1 cellular context compared by ENCODE assay signal in genomic region chr10:28496481-28496961, GRCh38.
A peak's percentile ranks its signal among the peaks of the same experiment; 100 is the strongest.
TF ChIP-seq lines count a peak whose summit lies in the region.

No MANE protein-coding gene starts in this region.

TF ChIP-seq in K562, 482 proteins besides CTCF, POLR2A, EP300 and RAD21 (continued from another document and continues in another):
- TF ChIP-seq, protein P1, sequence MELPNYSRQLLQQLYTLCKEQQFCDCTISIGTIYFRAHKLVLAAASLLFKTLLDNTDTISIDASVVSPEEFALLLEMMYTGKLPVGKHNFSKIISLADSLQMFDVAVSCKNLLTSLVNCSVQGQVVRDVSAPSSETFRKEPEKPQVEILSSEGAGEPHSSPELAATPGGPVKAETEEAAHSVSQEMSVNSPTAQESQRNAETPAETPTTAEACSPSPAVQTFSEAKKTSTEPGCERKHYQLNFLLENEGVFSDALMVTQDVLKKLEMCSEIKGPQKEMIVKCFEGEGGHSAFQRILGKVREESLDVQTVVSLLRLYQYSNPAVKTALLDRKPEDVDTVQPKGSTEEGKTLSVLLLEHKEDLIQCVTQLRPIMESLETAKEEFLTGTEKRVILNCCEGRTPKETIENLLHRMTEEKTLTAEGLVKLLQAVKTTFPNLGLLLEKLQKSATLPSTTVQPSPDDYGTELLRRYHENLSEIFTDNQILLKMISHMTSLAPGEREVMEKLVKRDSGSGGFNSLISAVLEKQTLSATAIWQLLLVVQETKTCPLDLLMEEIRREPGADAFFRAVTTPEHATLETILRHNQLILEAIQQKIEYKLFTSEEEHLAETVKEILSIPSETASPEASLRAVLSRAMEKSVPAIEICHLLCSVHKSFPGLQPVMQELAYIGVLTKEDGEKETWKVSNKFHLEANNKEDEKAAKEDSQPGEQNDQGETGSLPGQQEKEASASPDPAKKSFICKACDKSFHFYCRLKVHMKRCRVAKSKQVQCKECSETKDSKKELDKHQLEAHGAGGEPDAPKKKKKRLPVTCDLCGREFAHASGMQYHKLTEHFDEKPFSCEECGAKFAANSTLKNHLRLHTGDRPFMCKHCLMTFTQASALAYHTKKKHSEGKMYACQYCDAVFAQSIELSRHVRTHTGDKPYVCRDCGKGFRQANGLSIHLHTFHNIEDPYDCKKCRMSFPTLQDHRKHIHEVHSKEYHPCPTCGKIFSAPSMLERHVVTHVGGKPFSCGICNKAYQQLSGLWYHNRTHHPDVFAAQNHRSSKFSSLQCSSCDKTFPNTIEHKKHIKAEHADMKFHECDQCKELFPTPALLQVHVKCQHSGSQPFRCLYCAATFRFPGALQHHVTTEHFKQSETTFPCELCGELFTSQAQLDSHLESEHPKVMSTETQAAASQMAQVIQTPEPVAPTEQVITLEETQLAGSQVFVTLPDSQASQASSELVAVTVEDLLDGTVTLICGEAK (IDR thresholded peaks at IDR 0.05), result no peak
- TF ChIP-seq, protein P1 (CRISPR knock-in tag; IDR thresholded peaks at IDR 0.05), result no peak
- TF ChIP-seq ARID1B (IDR thresholded peaks at IDR 0.05) (peak; percentile 65), ZEB2 (IDR thresholded peaks at IDR 0.05) (peak; percentile 76), STAG1 (CRISPR knock-in tag; IDR thresholded peaks at IDR 0.05; ENCODE audit: borderline replicate concordance) (no peak), PHF21A (IDR thresholded peaks at IDR 0.05; ENCODE audit: borderline replicate concordance, low read depth) (no peak), RBFOX2 (IDR thresholded peaks at IDR 0.05; ENCODE audit: low read depth, low read length) (no peak), RERE (CRISPR knock-in tag; IDR thresholded peaks at IDR 0.05; ENCODE audit: borderline replicate concordance) (no peak), MGA (IDR thresholded peaks at IDR 0.05) (no peak), SMAD1 (IDR thresholded peaks at IDR 0.05; ENCODE audit: low read depth, low read length, partially characterized antibody) (no peak), NFIX (CRISPR knock-in tag; IDR thresholded peaks at IDR 0.05; ENCODE audit: low read depth) (no peak), RBM17 (IDR thresholded peaks at IDR 0.05; ENCODE audit: borderline replicate concordance, low read depth, low read length) (no peak)
- TF ChIP-seq, protein P2, sequence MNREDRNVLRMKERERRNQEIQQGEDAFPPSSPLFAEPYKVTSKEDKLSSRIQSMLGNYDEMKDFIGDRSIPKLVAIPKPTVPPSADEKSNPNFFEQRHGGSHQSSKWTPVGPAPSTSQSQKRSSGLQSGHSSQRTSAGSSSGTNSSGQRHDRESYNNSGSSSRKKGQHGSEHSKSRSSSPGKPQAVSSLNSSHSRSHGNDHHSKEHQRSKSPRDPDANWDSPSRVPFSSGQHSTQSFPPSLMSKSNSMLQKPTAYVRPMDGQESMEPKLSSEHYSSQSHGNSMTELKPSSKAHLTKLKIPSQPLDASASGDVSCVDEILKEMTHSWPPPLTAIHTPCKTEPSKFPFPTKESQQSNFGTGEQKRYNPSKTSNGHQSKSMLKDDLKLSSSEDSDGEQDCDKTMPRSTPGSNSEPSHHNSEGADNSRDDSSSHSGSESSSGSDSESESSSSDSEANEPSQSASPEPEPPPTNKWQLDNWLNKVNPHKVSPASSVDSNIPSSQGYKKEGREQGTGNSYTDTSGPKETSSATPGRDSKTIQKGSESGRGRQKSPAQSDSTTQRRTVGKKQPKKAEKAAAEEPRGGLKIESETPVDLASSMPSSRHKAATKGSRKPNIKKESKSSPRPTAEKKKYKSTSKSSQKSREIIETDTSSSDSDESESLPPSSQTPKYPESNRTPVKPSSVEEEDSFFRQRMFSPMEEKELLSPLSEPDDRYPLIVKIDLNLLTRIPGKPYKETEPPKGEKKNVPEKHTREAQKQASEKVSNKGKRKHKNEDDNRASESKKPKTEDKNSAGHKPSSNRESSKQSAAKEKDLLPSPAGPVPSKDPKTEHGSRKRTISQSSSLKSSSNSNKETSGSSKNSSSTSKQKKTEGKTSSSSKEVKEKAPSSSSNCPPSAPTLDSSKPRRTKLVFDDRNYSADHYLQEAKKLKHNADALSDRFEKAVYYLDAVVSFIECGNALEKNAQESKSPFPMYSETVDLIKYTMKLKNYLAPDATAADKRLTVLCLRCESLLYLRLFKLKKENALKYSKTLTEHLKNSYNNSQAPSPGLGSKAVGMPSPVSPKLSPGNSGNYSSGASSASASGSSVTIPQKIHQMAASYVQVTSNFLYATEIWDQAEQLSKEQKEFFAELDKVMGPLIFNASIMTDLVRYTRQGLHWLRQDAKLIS (CRISPR knock-in tag; IDR thresholded peaks at IDR 0.05), result no peak
- TF ChIP-seq, protein P3, sequence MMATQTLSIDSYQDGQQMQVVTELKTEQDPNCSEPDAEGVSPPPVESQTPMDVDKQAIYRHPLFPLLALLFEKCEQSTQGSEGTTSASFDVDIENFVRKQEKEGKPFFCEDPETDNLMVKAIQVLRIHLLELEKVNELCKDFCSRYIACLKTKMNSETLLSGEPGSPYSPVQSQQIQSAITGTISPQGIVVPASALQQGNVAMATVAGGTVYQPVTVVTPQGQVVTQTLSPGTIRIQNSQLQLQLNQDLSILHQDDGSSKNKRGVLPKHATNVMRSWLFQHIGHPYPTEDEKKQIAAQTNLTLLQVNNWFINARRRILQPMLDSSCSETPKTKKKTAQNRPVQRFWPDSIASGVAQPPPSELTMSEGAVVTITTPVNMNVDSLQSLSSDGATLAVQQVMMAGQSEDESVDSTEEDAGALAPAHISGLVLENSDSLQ (IDR thresholded peaks at IDR 0.05), result peak; percentile 59
